Comparison of ENCODE assay signal across 1 cellular context in the genomic region with DNA sequence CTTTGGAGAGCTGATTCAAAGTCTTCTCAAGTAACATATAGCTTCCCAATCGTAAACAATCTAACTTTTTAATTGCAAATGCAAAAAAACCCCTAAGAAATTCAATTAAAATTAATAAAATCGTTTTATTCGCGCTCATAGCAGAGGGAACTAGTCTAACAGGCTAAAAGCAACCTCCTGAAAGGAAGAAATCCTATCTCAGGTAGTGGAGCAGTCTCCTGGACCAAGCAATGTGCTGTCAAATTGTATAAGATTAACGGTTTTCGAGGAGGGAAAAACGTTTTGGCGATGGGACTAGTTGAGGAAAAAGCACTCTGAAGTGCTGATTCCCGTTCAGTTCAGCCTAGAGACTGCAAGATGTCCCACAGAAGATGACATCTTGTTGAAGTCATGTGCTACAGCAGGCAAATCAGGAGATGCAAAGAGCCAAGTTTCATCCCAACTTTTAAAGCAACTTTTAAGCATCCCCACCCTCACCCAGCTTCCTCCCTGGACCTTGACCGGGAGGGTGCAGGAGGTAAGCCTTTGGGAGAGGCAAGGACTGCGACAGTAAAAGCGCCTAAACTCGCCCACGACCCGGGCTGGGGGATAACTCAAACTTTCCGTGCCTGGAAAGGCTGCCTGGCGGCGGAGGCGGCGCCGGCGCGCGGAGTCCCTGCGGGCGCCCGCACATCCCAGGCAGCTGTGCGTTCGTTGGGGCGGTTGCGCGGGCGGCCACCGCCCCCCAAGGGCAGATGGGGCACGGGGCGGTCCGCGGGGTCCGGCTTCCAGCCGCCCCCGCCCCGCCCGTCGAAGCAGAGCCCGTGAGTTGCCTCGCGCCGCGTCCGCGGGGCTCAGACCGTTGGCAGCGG.
TF ChIP-seq lines count a peak whose summit lies in the region.

No MANE protein-coding gene starts in this region.

TF ChIP-seq in GM23338, 12 proteins besides CTCF, POLR2A, EP300 and RAD21 (continued from another document):
- TF ChIP-seq, protein P1, sequence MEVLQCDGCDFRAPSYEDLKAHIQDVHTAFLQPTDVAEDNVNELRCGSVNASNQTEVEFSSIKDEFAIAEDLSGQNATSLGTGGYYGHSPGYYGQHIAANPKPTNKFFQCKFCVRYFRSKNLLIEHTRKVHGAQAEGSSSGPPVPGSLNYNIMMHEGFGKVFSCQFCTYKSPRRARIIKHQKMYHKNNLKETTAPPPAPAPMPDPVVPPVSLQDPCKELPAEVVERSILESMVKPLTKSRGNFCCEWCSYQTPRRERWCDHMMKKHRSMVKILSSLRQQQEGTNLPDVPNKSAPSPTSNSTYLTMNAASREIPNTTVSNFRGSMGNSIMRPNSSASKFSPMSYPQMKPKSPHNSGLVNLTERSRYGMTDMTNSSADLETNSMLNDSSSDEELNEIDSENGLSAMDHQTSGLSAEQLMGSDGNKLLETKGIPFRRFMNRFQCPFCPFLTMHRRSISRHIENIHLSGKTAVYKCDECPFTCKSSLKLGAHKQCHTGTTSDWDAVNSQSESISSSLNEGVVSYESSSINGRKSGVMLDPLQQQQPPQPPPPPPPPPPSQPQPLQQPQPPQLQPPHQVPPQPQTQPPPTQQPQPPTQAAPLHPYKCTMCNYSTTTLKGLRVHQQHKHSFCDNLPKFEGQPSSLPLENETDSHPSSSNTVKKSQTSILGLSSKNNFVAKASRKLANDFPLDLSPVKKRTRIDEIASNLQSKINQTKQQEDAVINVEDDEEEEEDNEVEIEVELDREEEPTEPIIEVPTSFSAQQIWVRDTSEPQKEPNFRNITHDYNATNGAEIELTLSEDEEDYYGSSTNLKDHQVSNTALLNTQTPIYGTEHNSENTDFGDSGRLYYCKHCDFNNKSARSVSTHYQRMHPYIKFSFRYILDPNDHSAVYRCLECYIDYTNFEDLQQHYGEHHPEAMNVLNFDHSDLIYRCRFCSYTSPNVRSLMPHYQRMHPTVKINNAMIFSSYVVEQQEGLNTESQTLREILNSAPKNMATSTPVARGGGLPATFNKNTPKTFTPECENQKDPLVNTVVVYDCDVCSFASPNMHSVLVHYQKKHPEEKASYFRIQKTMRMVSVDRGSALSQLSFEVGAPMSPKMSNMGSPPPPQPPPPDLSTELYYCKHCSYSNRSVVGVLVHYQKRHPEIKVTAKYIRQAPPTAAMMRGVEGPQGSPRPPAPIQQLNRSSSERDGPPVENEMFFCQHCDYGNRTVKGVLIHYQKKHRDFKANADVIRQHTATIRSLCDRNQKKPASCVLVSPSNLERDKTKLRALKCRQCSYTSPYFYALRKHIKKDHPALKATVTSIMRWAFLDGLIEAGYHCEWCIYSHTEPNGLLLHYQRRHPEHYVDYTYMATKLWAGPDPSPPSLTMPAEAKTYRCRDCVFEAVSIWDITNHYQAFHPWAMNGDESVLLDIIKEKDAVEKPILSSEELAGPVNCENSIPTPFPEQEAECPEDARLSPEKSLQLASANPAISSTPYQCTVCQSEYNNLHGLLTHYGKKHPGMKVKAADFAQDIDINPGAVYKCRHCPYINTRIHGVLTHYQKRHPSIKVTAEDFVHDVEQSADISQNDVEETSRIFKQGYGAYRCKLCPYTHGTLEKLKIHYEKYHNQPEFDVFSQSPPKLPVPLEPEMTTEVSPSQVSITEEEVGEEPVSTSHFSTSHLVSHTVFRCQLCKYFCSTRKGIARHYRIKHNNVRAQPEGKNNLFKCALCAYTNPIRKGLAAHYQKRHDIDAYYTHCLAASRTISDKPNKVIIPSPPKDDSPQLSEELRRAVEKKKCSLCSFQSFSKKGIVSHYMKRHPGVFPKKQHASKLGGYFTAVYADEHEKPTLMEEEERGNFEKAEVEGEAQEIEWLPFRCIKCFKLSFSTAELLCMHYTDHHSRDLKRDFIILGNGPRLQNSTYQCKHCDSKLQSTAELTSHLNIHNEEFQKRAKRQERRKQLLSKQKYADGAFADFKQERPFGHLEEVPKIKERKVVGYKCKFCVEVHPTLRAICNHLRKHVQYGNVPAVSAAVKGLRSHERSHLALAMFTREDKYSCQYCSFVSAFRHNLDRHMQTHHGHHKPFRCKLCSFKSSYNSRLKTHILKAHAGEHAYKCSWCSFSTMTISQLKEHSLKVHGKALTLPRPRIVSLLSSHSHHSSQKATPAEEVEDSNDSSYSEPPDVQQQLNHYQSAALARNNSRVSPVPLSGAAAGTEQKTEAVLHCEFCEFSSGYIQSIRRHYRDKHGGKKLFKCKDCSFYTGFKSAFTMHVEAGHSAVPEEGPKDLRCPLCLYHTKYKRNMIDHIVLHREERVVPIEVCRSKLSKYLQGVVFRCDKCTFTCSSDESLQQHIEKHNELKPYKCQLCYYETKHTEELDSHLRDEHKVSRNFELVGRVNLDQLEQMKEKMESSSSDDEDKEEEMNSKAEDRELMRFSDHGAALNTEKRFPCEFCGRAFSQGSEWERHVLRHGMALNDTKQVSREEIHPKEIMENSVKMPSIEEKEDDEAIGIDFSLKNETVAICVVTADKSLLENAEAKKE (CRISPR knock-in tag; IDR thresholded peaks at IDR 0.05) = no peak
- TF ChIP-seq CREB1 (CRISPR knock-in tag; IDR thresholded peaks at IDR 0.05; ENCODE audit: low read depth) (no peak), NANOG (IDR thresholded peaks at IDR 0.05; ENCODE audit: borderline replicate concordance) (no peak), ZNF331 (CRISPR knock-in tag; IDR thresholded peaks at IDR 0.05; ENCODE audit: low read depth) (no peak), EZH2phosphoT487 (IDR thresholded peaks at IDR 0.05; ENCODE audit: unreplicated experiment) (no peak), REST (IDR thresholded peaks at IDR 0.05; ENCODE audit: unreplicated experiment) (no peak), JUNB (IDR thresholded peaks at IDR 0.05; ENCODE audit: unreplicated experiment) (no peak), POLR2AphosphoS5 (IDR thresholded peaks at IDR 0.05; ENCODE audit: low read depth) (no peak), ZNF114 (CRISPR knock-in tag; IDR thresholded peaks at IDR 0.05) (no peak), ETS1 (IDR thresholded peaks at IDR 0.05) (no peak)
TF ChIP-seq in GM23338: peak in this region for 0.
